ENCODE assay signal across 12 cellular contexts in genomic region chr6:161434921-161435411, GRCh38.
A peak's percentile ranks its signal among the peaks of the same experiment; 100 is the strongest.
DNase-seq lines count a peak whose midpoint lies in the region; ATAC-seq and TF ChIP-seq lines count a peak whose summit lies in the region.
"Had no signal": no experiment of that assay in that cellular context is flagged by ENCODE, and none has a peak within 500 bp of the region (broad histone marks: within the 10 kb centered on the region; RNA-seq: fewer than 3 reads in every experiment).

No MANE protein-coding gene starts in this region.

- H3K4me3 ChIP-seq in SJCRH30, result peak overlapping the region; percentile 26
- H3K4me3 ChIP-seq: K562 had no signal

- no peaks in the 10 kb centered on the region for H3K36me3 Mint-ChIP-seq in T-helper 17 cell (ENCODE audit: low read depth)
- H3K36me3 Mint-ChIP-seq: activated naive CD8-positive, alpha-beta T cell treated with anti-CD3 and anti-CD28 coated beads, Interleukin-2, amount 10 ng/mL, durations not matched to agents 7 days and 5 days; naive thymus-derived CD8-positive, alpha-beta T cell had no signal

- H3K9me3 ChIP-seq in SJCRH30 (replicated peaks) (no peaks in the 10 kb centered on the region), T-helper 17 cell (ENCODE audit: control insufficient read depth, low read length, poor library complexity, severe bottlenecking) (no peaks in the 10 kb centered on the region)

- TF ChIP-seq CTCF in AG09319 (IDR thresholded peaks at IDR 0.05; ENCODE audit: low read depth, low read length), result no peak
- no peak for TF ChIP-seq CTCF in omental fat pad (IDR thresholded peaks at IDR 0.05)

- DNase-seq in AG09319 (ENCODE audit: extremely low read depth, low read depth), result peak; percentile 93
- peak in 1 of 2 experiments; percentile 64 for DNase-seq in SJCRH30
- DNase-seq in fibroblast of the conjunctiva (ENCODE audit: low read depth), result peak; percentile 91
- no peak for DNase-seq in omental fat pad (ENCODE audit: low spot score)
- DNase-seq in T-helper 17 cell, result no peak
- no peak for DNase-seq in OCI-M1 (lab: John Stamatoyannopoulos, UW)
- DNase-seq in SKM-1 treated with dmso at 0.1 percent for 144 hours (lab: John Stamatoyannopoulos, UW; ENCODE audit: unreplicated experiment), result no peak
- DNase-seq: activated naive CD8-positive, alpha-beta T cell treated with anti-CD3 and anti-CD28 coated beads, Interleukin-2, amount 10 ng/mL, durations not matched to agents 7 days and 5 days; naive thymus-derived CD8-positive, alpha-beta T cell; stimulated activated naive CD8-positive, alpha-beta T cell treated with anti-CD3 and anti-CD28 coated beads, Interleukin-15, amount 100 ng/mL, for 72 hours had no signal

- peaks cover 24% of the 10 kb centered on the region for H3K4me1 ChIP-seq in SJCRH30

- peak; percentile 82 for ATAC-seq in omental fat pad (ENCODE audit: low FRiP score)
- no peak for ATAC-seq in T-helper 17 cell
- ATAC-seq in GM21786 (IDR thresholded peaks at IDR 0.05; ENCODE audit: unreplicated experiment), result no peak
- ATAC-seq: K562; naive thymus-derived CD8-positive, alpha-beta T cell; stimulated activated naive CD8-positive, alpha-beta T cell treated with anti-CD3 and anti-CD28 coated beads, Interleukin-15, amount 100 ng/mL, for 72 hours had no signal

- H3K27ac Mint-ChIP-seq in T-helper 17 cell, result no peak overlapping the region
- H3K27ac Mint-ChIP-seq: activated naive CD8-positive, alpha-beta T cell treated with anti-CD3 and anti-CD28 coated beads, Interleukin-2, amount 10 ng/mL, durations not matched to agents 7 days and 5 days; naive thymus-derived CD8-positive, alpha-beta T cell had no signal

- no peak overlapping the region for H3K4me3 Mint-ChIP-seq in T-helper 17 cell
- H3K4me3 Mint-ChIP-seq: activated naive CD8-positive, alpha-beta T cell treated with anti-CD3 and anti-CD28 coated beads, Interleukin-2, amount 10 ng/mL, durations not matched to agents 7 days and 5 days; naive thymus-derived CD8-positive, alpha-beta T cell; stimulated activated naive CD8-positive, alpha-beta T cell treated with anti-CD3 and anti-CD28 coated beads, Interleukin-15, amount 100 ng/mL, for 72 hours had no signal

- peak overlapping the region; percentile 66 for H3K27ac ChIP-seq in SJCRH30

- no peaks in the 10 kb centered on the region for H3K4me1 Mint-ChIP-seq in T-helper 17 cell
- H3K4me1 Mint-ChIP-seq: naive thymus-derived CD8-positive, alpha-beta T cell; stimulated activated naive CD8-positive, alpha-beta T cell treated with anti-CD3 and anti-CD28 coated beads, Interleukin-15, amount 100 ng/mL, for 72 hours had no signal

- H3K27me3 ChIP-seq in SJCRH30, result no peaks in the 10 kb centered on the region

- no peaks in the 10 kb centered on the region for H3K36me3 ChIP-seq in SJCRH30

- H3K27me3 Mint-ChIP-seq in T-helper 17 cell, result peaks cover 6% of the 10 kb centered on the region
- H3K27me3 Mint-ChIP-seq: activated naive CD8-positive, alpha-beta T cell treated with anti-CD3 and anti-CD28 coated beads, Interleukin-2, amount 10 ng/mL, durations not matched to agents 7 days and 5 days; stimulated activated naive CD8-positive, alpha-beta T cell treated with anti-CD3 and anti-CD28 coated beads, Interleukin-15, amount 100 ng/mL, for 72 hours had no signal

Comparison
In these comparisons a context has a peak if more than half of its experiments do, and no peak if none do; other contexts are left out.
1. DNase-seq: peak in AG09319 (single experiment) and fibroblast of the conjunctiva (single experiment); none in omental fat pad (single experiment), T-helper 17 cell (0 of 3), OCI-M1 (single experiment) and SKM-1 treated with dmso at 0.1 percent for 144 hours (single experiment).